8 cellular contexts compared by ENCODE assay signal in the genomic region with DNA sequence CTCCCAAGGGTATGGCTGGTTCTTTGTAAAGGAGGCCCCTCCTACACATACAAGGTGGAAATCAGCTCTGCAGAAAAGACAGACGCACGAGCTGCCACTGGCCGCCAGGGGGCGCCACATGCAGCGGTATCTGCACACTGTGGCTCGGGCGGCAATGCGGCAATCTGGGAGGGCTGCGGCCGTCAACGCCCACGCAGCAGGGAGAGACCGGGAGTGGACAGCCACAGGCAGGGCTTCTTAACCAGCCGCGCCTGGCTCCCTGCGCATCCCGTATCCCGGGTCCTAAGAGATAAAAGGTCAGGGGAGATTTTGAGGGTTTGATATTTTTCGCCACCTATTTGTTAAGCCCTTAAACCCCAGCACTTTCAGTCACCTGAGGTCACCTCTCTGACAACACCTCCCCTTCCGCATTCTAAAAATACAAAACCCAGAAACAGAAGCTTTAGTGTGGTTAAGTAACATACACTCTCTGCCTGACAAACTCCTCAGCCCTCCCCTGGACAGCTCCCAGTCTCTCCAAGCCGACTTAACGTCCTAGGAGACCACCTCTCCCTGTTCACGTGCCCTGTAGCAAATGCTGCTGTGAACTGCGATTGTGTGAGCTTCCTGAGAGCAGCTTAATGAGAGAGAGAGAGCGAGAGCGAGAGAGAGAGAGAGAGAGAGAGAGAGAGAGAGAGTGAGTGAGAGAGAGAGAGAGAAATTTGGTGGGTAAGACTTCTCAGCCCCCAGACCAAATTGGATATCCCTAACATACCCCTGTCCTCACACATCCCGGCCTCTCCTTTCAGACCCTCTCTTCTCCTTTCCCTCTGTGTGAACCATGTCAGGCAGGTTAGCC. TPM values are rescaled to one million over a fixed set of nuclear protein-coding genes. Genes with fewer than 3 reads are reported as not detected.
DNase-seq lines count a peak whose midpoint lies in the region; ATAC-seq and TF ChIP-seq lines count a peak whose summit lies in the region.

No MANE protein-coding gene starts in this region.

- peak overlapping the region; percentile 69 for H2AFZ ChIP-seq in SU-DHL-6 (ENCODE audit: low read depth, low read length, severe bottlenecking)

- H3K27ac Mint-ChIP-seq in activated naive CD8-positive, alpha-beta T cell treated with anti-CD3 and anti-CD28 coated beads, Interleukin-2, amount 50 U/mL, for 24 hours, result peak overlapping the region; percentile 67

- peaks cover 5% of the 10 kb centered on the region for H3K9me3 Mint-ChIP-seq in activated naive CD8-positive, alpha-beta T cell treated with anti-CD3 and anti-CD28 coated beads, Interleukin-2, amount 50 U/mL, for 24 hours

- H3K27ac ChIP-seq in SU-DHL-6 (ENCODE audit: low read depth, low read length), result peak overlapping the region; percentile 38
- H3K27ac ChIP-seq in heart left ventricle, result no peak overlapping the region
- no peak overlapping the region for H3K27ac ChIP-seq in psoas muscle

- peak overlapping the region; percentile 75 for H3K4me3 Mint-ChIP-seq in activated naive CD8-positive, alpha-beta T cell treated with anti-CD3 and anti-CD28 coated beads, Interleukin-2, amount 50 U/mL, for 24 hours

- H3K36me3 ChIP-seq in SU-DHL-6 (ENCODE audit: low read length) (no peaks in the 10 kb centered on the region), heart left ventricle (no peaks in the 10 kb centered on the region), psoas muscle (ENCODE audit: insufficient read depth in 1 of 2, low read depth in 1 of 2) (no peaks in the 10 kb centered on the region)

- H3K27me3 ChIP-seq in SU-DHL-6 (ENCODE audit: low read length) (no peaks in the 10 kb centered on the region), heart left ventricle (peaks cover 0 to 44% (median 21%) of the 10 kb centered on the region in 9 donors), psoas muscle (ENCODE audit: insufficient read depth in 3 of 3, low read length in 2 of 3) (peaks cover 0 to 41% (median 4%) of the 10 kb centered on the region in 3 donors)

- ATAC-seq in HG02642 (IDR thresholded peaks at IDR 0.05; ENCODE audit: poor library complexity, unreplicated experiment), result peak; percentile 86
- ATAC-seq in activated naive CD8-positive, alpha-beta T cell treated with anti-CD3 and anti-CD28 coated beads, Interleukin-2, amount 50 U/mL, for 24 hours, result peak; percentile 88
- ATAC-seq in heart left ventricle, result peak; percentile 60 to 92 (median 89)
- ATAC-seq in psoas muscle, result peak; percentile 49 to 84 (median 80)

- intact Hi-C loops in heart left ventricle (cut with DNase I), result loop anchor here in 7 of 10 donors (1.0 to 10.0 kb wide), 5 partner anchors 62 to 415 kb away; no protein-coding TSS in a partner anchor
- intact Hi-C loops in psoas muscle (cut with DNase I), result no loop called here

- no peak for TF ChIP-seq POLR2A in heart left ventricle (IDR thresholded peaks at IDR 0.05)

- no peaks in the 10 kb centered on the region for H3K9me2 ChIP-seq in SU-DHL-6 (replicated peaks; ENCODE audit: insufficient read depth, low read length)

- no peaks in the 10 kb centered on the region for H3K27me3 Mint-ChIP-seq in activated naive CD8-positive, alpha-beta T cell treated with anti-CD3 and anti-CD28 coated beads, Interleukin-2, amount 50 U/mL, for 24 hours

- H3F3A ChIP-seq in SU-DHL-6 (ENCODE audit: insufficient read depth), result no peaks in the 10 kb centered on the region

- peak overlapping the region; percentile 49 for H3K9ac ChIP-seq in SU-DHL-6 (ENCODE audit: low read length)

- no peaks in the 10 kb centered on the region for H3K79me2 ChIP-seq in SU-DHL-6 (ENCODE audit: insufficient read depth, low read length)

- H3K4me3 ChIP-seq in SU-DHL-6 (ENCODE audit: insufficient read depth, low read length, poor library complexity, severe bottlenecking) (peak overlapping the region; percentile 41), heart left ventricle (peak overlapping the region in 4 of 12 donors; percentile 14 to 50 (median 26)), psoas muscle (no peak overlapping the region)

- 5 to 9% (median 7%) methylated on average over 16 to 27 of the region's 27 CpGs for WGBS in heart left ventricle, 4 donors
- WGBS in psoas muscle, 3 donors, result 9% methylated on average over 27 of the region's 27 CpGs

- H3K9me3 ChIP-seq in SU-DHL-6 (ENCODE audit: insufficient read depth, low read length) (no peaks in the 10 kb centered on the region), heart left ventricle (peaks cover 0 to 3% (median 0%) of the 10 kb centered on the region in 12 donors), psoas muscle (no peaks in the 10 kb centered on the region)

- TF ChIP-seq CTCF in GM12874 (IDR thresholded peaks at IDR 0.05; ENCODE audit: insufficient read depth, low read depth, low read length) (peak; percentile 96), SU-DHL-6 (IDR thresholded peaks at IDR 0.05; ENCODE audit: insufficient read depth, low read length, poor library complexity, severe bottlenecking) (peak; percentile 95), heart left ventricle (IDR thresholded peaks at IDR 0.05) (peak; percentile 80 to 98 (median 94)), psoas muscle (IDR thresholded peaks at IDR 0.05) (peak; percentile 81)

- H3K36me3 Mint-ChIP-seq in activated naive CD8-positive, alpha-beta T cell treated with anti-CD3 and anti-CD28 coated beads, Interleukin-2, amount 50 U/mL, for 24 hours (ENCODE audit: low read depth), result no peaks in the 10 kb centered on the region

- peak; percentile 76 for DNase-seq in NCI-H1092 (lab: John Stamatoyannopoulos, UW)
- DNase-seq in activated naive CD8-positive, alpha-beta T cell treated with anti-CD3 and anti-CD28 coated beads, Interleukin-2, amount 50 U/mL, for 24 hours, result peak; percentile 90
- peak; percentile 82 to 93 (median 87) for DNase-seq in heart left ventricle
- DNase-seq in psoas muscle, result peak; percentile 84 to 88
- DNase-seq in T1000 (lab: John Stamatoyannopoulos, UW), result no peak

- H3K4me2 ChIP-seq in SU-DHL-6 (ENCODE audit: low read depth, low read length, poor library complexity, severe bottlenecking), result peak overlapping the region; percentile 59

- peaks cover 22% of the 10 kb centered on the region for H3K4me1 Mint-ChIP-seq in activated naive CD8-positive, alpha-beta T cell treated with anti-CD3 and anti-CD28 coated beads, Interleukin-2, amount 50 U/mL, for 24 hours

- no peaks in the 10 kb centered on the region for H4K20me1 ChIP-seq in SU-DHL-6 (ENCODE audit: low read depth, low read length)

- H3K4me1 ChIP-seq in heart left ventricle (peaks cover 0 to 17% (median 7%) of the 10 kb centered on the region in 12 donors), psoas muscle (no peaks in the 10 kb centered on the region)

RNA-seq across cellular contexts. Expression of a gene that starts 13.5 kb away (rescaled TPM):
- total RNA-seq in heart left ventricle (1 to 10 TPM in 4 of 9 donors, under 1 TPM in 5; 0.23 to 1.6 (median 0.82) TPM), psoas muscle (1 to 10 TPM in 1 of 4 donors, under 1 TPM in 3; 0.05 to 1.1 (median 0.64) TPM)
- polyA plus RNA-seq in heart left ventricle (under 1 TPM; 0.08 to 0.19 TPM), psoas muscle (under 1 TPM; 0.06 to 0.43 (median 0.14) TPM)

RNA-seq across cellular contexts. Expression of a gene that starts 55.1 kb away (rescaled TPM):
- total RNA-seq in heart left ventricle, result 1 to 10 TPM in 2 of 9 donors, under 1 TPM in 7; 0.14 to 2.3 (median 0.54) TPM
- polyA plus RNA-seq in heart left ventricle, result under 1 TPM in 1 of 2 donors, not detected in 1; 0.06 TPM
- total RNA-seq in psoas muscle, result under 1 TPM in 3 of 4 donors, not detected in 1; 0.08 to 0.56 (median 0.16) TPM
- not detected for polyA plus RNA-seq in psoas muscle

Comparison
In these comparisons a context has a peak if more than half of its experiments do, and no peak if none do; other contexts are left out.
1. intact Hi-C loops: an anchor here in heart left ventricle (1.0 to 10.0 kb wide); none called in psoas muscle.